1 cellular context compared by ENCODE assay signal in genomic region chr10:103120977-103121735, GRCh38.
A peak's percentile ranks its signal among the peaks of the same experiment; 100 is the strongest.
TF ChIP-seq lines count a peak whose summit lies in the region.

No MANE protein-coding gene starts in this region.

TF ChIP-seq in HepG2, 621 proteins besides CTCF, POLR2A, EP300 and RAD21 (continued from another document and continues in another):
- TF ChIP-seq SOX13 (IDR thresholded peaks at IDR 0.05) (peak; percentile 40; the same call in 1 of the 2 replicates), SOX13 (CRISPR knock-in tag; conservative IDR thresholded peaks at IDR 0.05 in 1 of 2, IDR thresholded peaks at IDR 0.05 in 1 of 2) (peak in 1 of 2 experiments; percentile 94; a peak in 2 of 4 replicates), KLF11 (CRISPR knock-in tag; IDR thresholded peaks at IDR 0.05) (no peak), RCOR2 (CRISPR knock-in tag; IDR thresholded peaks at IDR 0.05) (peak; percentile 93), ZBTB7A (CRISPR knock-in tag; IDR thresholded peaks at IDR 0.05) (no peak), ZNF234 (CRISPR knock-in tag; conservative IDR thresholded peaks at IDR 0.05) (no peak), ZNF792 (CRISPR knock-in tag; IDR thresholded peaks at IDR 0.05) (0 out of 2 replicates have a peak, but pooled peaks have one; percentile 45), AHR (CRISPR knock-in tag; IDR thresholded peaks at IDR 0.05) (no peak), SOX6 (IDR thresholded peaks at IDR 0.05) (no peak), SOX6 (CRISPR knock-in tag; IDR thresholded peaks at IDR 0.05) (peak; percentile 95), GLI4 (CRISPR knock-in tag; IDR thresholded peaks at IDR 0.05; ENCODE audit: borderline replicate concordance) (no peak), PHF21A (CRISPR knock-in tag; IDR thresholded peaks at IDR 0.05) (peak; percentile 71), ZNF503 (CRISPR knock-in tag; IDR thresholded peaks at IDR 0.05) (peak; percentile 30; the same call in 1 of the 2 replicates), TCF7 (IDR thresholded peaks at IDR 0.05; ENCODE audit: low read depth) (peak; percentile 44; the same call in 1 of the 2 replicates), RXRB (CRISPR knock-in tag; IDR thresholded peaks at IDR 0.05; ENCODE audit: borderline replicate concordance) (peak; percentile 76), HMG20A (CRISPR knock-in tag; IDR thresholded peaks at IDR 0.05; ENCODE audit: borderline replicate concordance) (peak; percentile 68; the same call in 1 of the 2 replicates), AHDC1 (CRISPR knock-in tag; IDR thresholded peaks at IDR 0.05; ENCODE audit: borderline replicate concordance) (peak; percentile 82; the same call in 1 of the 2 replicates), ZNF784 (CRISPR knock-in tag; IDR thresholded peaks at IDR 0.05; ENCODE audit: borderline replicate concordance) (no peak), ZNF580 (CRISPR knock-in tag; IDR thresholded peaks at IDR 0.05; ENCODE audit: borderline replicate concordance, low read depth) (0 out of 2 replicates have a peak, but pooled peaks have one; percentile 12), SKI (IDR thresholded peaks at IDR 0.05; ENCODE audit: partially characterized antibody) (no peak), LCORL (IDR thresholded peaks at IDR 0.05) (peak; percentile 73; the same call in 1 of the 2 replicates), LCORL (CRISPR knock-in tag; IDR thresholded peaks at IDR 0.05) (peak; percentile 92), NFIC (IDR thresholded peaks at IDR 0.05; ENCODE audit: low read length) (peak; percentile 78), ZBTB21 (CRISPR knock-in tag; IDR thresholded peaks at IDR 0.05) (0 out of 2 replicates have a peak, but pooled peaks have one; percentile 7), AGO1 (IDR thresholded peaks at IDR 0.05; ENCODE audit: low read depth, low read length, poor library complexity, severe bottlenecking) (no peak), SATB2 (CRISPR knock-in tag; IDR thresholded peaks at IDR 0.05) (no peak), ZSCAN21 (CRISPR knock-in tag; IDR thresholded peaks at IDR 0.05; ENCODE audit: borderline replicate concordance) (no peak), FOXK1 (CRISPR knock-in tag; IDR thresholded peaks at IDR 0.05; ENCODE audit: borderline replicate concordance, low read depth) (peak; percentile 17; the same call in 1 of the 2 replicates), REST (IDR thresholded peaks at IDR 0.05; ENCODE audit: borderline replicate concordance in 1 of 2, low read depth in 1 of 2, low read length in 2 of 2) (0 out of 4 replicates have a peak, but pooled peaks of 1 of the 2 experiments have one; percentile 20), ZXDC (CRISPR knock-in tag; IDR thresholded peaks at IDR 0.05) (no peak), STAG1 (CRISPR knock-in tag; IDR thresholded peaks at IDR 0.05) (0 out of 2 replicates have a peak, but pooled peaks have one; percentile 7), MXD4 (CRISPR knock-in tag; IDR thresholded peaks at IDR 0.05) (peak; percentile 24; the same call in 1 of the 2 replicates), KDM6A (CRISPR knock-in tag; IDR thresholded peaks at IDR 0.05; ENCODE audit: low read depth) (peak; percentile 68), PHB2 (IDR thresholded peaks at IDR 0.05; ENCODE audit: partially characterized antibody) (no peak), KAT8 (CRISPR knock-in tag; IDR thresholded peaks at IDR 0.05) (0 out of 2 replicates have a peak, but pooled peaks have one; percentile 39), SUZ12 (IDR thresholded peaks at IDR 0.05; ENCODE audit: low read depth, low read length) (no peak), ZKSCAN1 (IDR thresholded peaks at IDR 0.05; ENCODE audit: low read length) (no peak), ZNF3 (CRISPR knock-in tag; IDR thresholded peaks at IDR 0.05) (peak; percentile 97), SALL1 (CRISPR knock-in tag; IDR thresholded peaks at IDR 0.05) (peak; percentile 62; the same call in 1 of the 2 replicates), ZSCAN25 (CRISPR knock-in tag; IDR thresholded peaks at IDR 0.05) (no peak), ZGPAT (CRISPR knock-in tag; IDR thresholded peaks at IDR 0.05) (peak; percentile 47; the same call in 1 of the 2 replicates), ATF4 (CRISPR knock-in tag; IDR thresholded peaks at IDR 0.05) (peak in 1 of 2 experiments; percentile 49; a peak in 2 of 4 replicates), CEBPB (IDR thresholded peaks at IDR 0.05; ENCODE audit: borderline replicate concordance, low read depth, low read length) (peak; percentile 83), HOXA7 (CRISPR knock-in tag; IDR thresholded peaks at IDR 0.05) (no peak), ZFAT (CRISPR knock-in tag; conservative IDR thresholded peaks at IDR 0.05) (no peak), FOXJ3 (CRISPR knock-in tag; IDR thresholded peaks at IDR 0.05; ENCODE audit: borderline replicate concordance) (peak; percentile 51; the same call in 1 of the 2 replicates), CREBL2 (CRISPR knock-in tag; IDR thresholded peaks at IDR 0.05; ENCODE audit: borderline replicate concordance) (no peak)
